Comparison of ENCODE assay signal across 8 cellular contexts in the genomic region with DNA sequence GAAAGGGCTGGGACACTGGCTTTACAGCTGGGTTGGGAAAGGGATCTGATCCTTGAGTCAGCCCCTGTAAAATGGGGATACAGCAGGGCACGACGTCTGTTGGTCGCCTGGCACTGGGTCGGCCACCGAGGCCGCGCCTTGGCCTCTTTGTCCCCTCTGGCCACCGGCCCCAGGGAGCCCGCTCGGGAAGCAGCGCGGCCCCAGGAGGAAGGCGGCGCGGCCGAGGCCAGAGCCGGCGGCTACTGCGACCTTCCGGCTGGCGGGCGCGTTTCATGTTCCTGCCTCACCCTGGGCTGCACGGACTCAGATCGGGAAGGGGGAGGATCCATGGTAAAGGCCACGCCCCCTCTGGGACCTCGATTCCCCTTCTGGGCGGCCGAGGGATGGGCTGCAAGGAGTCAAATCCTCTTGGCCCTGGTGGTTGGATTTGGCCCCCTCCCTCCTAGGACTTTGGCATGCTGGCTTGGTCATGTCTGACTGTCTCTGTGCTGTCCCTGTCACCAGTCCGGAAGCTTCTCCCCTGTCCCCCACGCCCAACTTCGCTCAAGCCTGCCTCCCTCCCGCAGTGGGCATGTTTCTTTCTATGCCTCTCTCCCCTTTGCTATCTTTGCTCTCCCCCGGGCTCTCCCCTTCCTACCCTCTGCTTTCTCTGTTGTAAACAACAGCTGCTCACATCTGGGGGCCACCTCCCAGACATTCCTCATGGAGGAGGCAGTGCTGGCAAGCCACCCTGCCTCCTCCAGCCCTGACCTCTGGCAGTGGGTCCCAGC.
DNase-seq lines count a peak whose midpoint lies in the region; ATAC-seq and TF ChIP-seq lines count a peak whose summit lies in the region.

No MANE protein-coding gene starts in this region.

- H3K9me2 ChIP-seq in MM.1S (replicated peaks; ENCODE audit: insufficient read depth, low read length), result no peaks in the 10 kb centered on the region

- H3K36me3 ChIP-seq in MM.1S (replicated peaks; ENCODE audit: insufficient read depth, low read length), result no peaks in the 10 kb centered on the region

- no peaks in the 10 kb centered on the region for H3K79me2 ChIP-seq in MM.1S (ENCODE audit: low read length)

- peak overlapping the region; percentile 23 for H3K4me3 Mint-ChIP-seq in stimulated activated effector memory CD8-positive, alpha-beta T cell treated with anti-CD3 and anti-CD28 coated beads, Interleukin-12 subunit alpha, Interleukin-12 subunit beta, amount 100 ng/mL, for 72 hours

- no peak overlapping the region for H3K9ac ChIP-seq in MM.1S (ENCODE audit: low read length)

- peaks cover 15% of the 10 kb centered on the region for H3K36me3 Mint-ChIP-seq in stimulated activated effector memory CD8-positive, alpha-beta T cell treated with anti-CD3 and anti-CD28 coated beads, Interleukin-12 subunit alpha, Interleukin-12 subunit beta, amount 100 ng/mL, for 72 hours

- no peak for TF ChIP-seq CTCF in MM.1S (IDR thresholded peaks at IDR 0.05; ENCODE audit: low read length)

- peak; percentile 11 for ATAC-seq in stimulated activated effector memory CD8-positive, alpha-beta T cell treated with anti-CD3 and anti-CD28 coated beads, Interleukin-12 subunit alpha, Interleukin-12 subunit beta, amount 100 ng/mL, for 72 hours
- ATAC-seq in GM21576 (IDR thresholded peaks at IDR 0.05; ENCODE audit: unreplicated experiment) (no peak), HG03571 (IDR thresholded peaks at IDR 0.05; ENCODE audit: unreplicated experiment) (no peak)

- no peak overlapping the region for H2AFZ ChIP-seq in MM.1S (ENCODE audit: low read length)

- peak overlapping the region; percentile 68 for H3K27ac Mint-ChIP-seq in stimulated activated effector memory CD8-positive, alpha-beta T cell treated with anti-CD3 and anti-CD28 coated beads, Interleukin-12 subunit alpha, Interleukin-12 subunit beta, amount 100 ng/mL, for 72 hours

- no peaks in the 10 kb centered on the region for H4K20me1 ChIP-seq in MM.1S (ENCODE audit: insufficient read depth, low read length)

- H3K9me3 Mint-ChIP-seq in stimulated activated effector memory CD8-positive, alpha-beta T cell treated with anti-CD3 and anti-CD28 coated beads, Interleukin-12 subunit alpha, Interleukin-12 subunit beta, amount 100 ng/mL, for 72 hours, result no peaks in the 10 kb centered on the region

- H3K9me3 ChIP-seq in MM.1S (replicated peaks; ENCODE audit: insufficient read depth, low read length), result no peaks in the 10 kb centered on the region

- H3K4me1 Mint-ChIP-seq in stimulated activated effector memory CD8-positive, alpha-beta T cell treated with anti-CD3 and anti-CD28 coated beads, Interleukin-12 subunit alpha, Interleukin-12 subunit beta, amount 100 ng/mL, for 72 hours, result peaks cover 5% of the 10 kb centered on the region

- no peaks in the 10 kb centered on the region for H3K27me3 ChIP-seq in layer of hippocampus (ENCODE audit: control insufficient read depth, insufficient read depth, low read length)
- H3K27me3 ChIP-seq in MM.1S (replicated peaks; ENCODE audit: insufficient read depth, low read length), result no peaks in the 10 kb centered on the region; the same call in 1 of the 2 replicates

- H3K27ac ChIP-seq in cingulate gyrus (ENCODE audit: low read depth, low read length) (peak overlapping the region; percentile 8), layer of hippocampus (ENCODE audit: low read depth, low read length) (peak overlapping the region; percentile 71), MM.1S (ENCODE audit: low read length) (no peak overlapping the region)

- no peak overlapping the region for H3K4me2 ChIP-seq in MM.1S (ENCODE audit: low read depth, low read length)

- no peaks in the 10 kb centered on the region for H3F3A ChIP-seq in MM.1S (ENCODE audit: insufficient read depth, low read length)

- H3K4me1 ChIP-seq in MM.1S (ENCODE audit: low read length), result no peaks in the 10 kb centered on the region

- DNase-seq in HuH-7.5 (ENCODE audit: low spot score) (peak; percentile 95), MM.1S (no peak)
- DNase-seq in stimulated activated effector memory CD8-positive, alpha-beta T cell treated with anti-CD3 and anti-CD28 coated beads, Interleukin-12 subunit alpha, Interleukin-12 subunit beta, amount 100 ng/mL, for 72 hours (ENCODE audit: low spot score in 2 of 2), result no peak
- DNase-seq in activated effector memory CD4-positive, alpha-beta T cell treated with anti-CD3 and anti-CD28 coated beads, Interleukin-2, amount 50 U/mL, for 16 hours, result no peak

- H3K4me3 ChIP-seq in MM.1S (ENCODE audit: low read length), result no peak overlapping the region
